ENCODE assay signal across 9 cellular contexts in the genomic region with DNA sequence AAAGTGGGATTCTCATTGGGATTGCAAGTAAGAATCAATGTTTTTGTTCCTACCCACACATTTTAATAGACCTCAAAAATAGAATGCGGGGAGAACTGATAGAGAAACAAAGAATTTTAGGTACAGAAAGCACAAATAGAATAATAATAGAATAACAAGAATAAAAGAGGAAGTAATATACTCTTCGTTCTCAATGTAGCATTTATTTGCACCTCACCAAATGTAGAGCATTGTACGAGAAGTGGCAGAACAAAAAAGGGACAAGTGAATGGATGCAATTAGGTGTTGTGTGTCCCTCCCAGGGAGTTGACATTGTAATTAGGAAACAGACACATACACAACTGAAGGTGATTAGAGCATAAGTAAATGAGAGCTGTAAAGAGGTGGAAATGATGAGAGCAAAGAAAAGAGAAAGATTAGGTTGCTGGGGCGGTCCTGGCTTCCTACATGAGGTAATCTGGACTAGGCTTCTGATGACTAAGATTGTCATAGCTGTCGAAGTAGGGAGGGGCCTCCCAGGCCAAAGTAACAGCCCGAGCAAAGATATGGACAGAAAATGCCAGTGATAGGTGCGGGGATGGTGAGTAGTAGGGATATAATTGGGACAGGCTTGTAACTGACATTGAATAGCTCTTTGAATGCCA. TPM values are rescaled to one million over a fixed set of nuclear protein-coding genes. Genes with fewer than 3 reads are reported as not detected.
DNase-seq lines count a peak whose midpoint lies in the region; ATAC-seq, FAIRE-seq and TF ChIP-seq lines count a peak whose summit lies in the region.
"Had no signal": no experiment of that assay in that cellular context is flagged by ENCODE, and none has a peak within 500 bp of the region (broad histone marks: within the 10 kb centered on the region; RNA-seq: fewer than 3 reads in every experiment).

No MANE protein-coding gene starts in this region.

- peak overlapping the region; percentile 59 for H3K27ac Mint-ChIP-seq in activated naive CD4-positive, alpha-beta T cell treated with anti-CD3 and anti-CD28 coated beads for 36 hours
- H3K27ac Mint-ChIP-seq in activated naive CD4-positive, alpha-beta T cell treated with anti-CD3 and anti-CD28 coated beads, Interleukin-2, amount 10 ng/mL, durations not matched to agents 7 days and 5 days = no peak overlapping the region
- no peak overlapping the region for H3K27ac Mint-ChIP-seq in stimulated activated effector memory CD8-positive, alpha-beta T cell treated with anti-CD3 and anti-CD28 coated beads, Interleukin-12 subunit alpha, Interleukin-12 subunit beta, amount 100 ng/mL, for 72 hours
- H3K27ac Mint-ChIP-seq: activated T-helper 2 cell treated with anti-CD3 and anti-CD28 coated beads, Interferon-gamma antibody, Interleukin-2, Interleukin-4, amounts not matched to agents 10 μg/mL and 5 μg/mL and 100 μg/mL, durations not matched to agents 14 hours and 24 hours and 36 hours had no signal

- ATAC-seq in HG03066 (IDR thresholded peaks at IDR 0.05; ENCODE audit: low read depth, unreplicated experiment) = peak; percentile 54
- peak; percentile 88 for ATAC-seq in stimulated activated effector memory CD8-positive, alpha-beta T cell treated with anti-CD3 and anti-CD28 coated beads, Interleukin-12 subunit alpha, Interleukin-12 subunit beta, amount 100 ng/mL, for 72 hours

- TF ChIP-seq CTCF in bronchial epithelial cell (IDR thresholded peaks at IDR 0.05; ENCODE audit: insufficient read depth, low read length, severe bottlenecking) = no peak

- intact Hi-C loops in activated naive CD4-positive, alpha-beta T cell treated with anti-CD3 and anti-CD28 coated beads for 36 hours (cut with micrococcal nuclease) = no loop called here

- no peaks in the 10 kb centered on the region for H3K27me3 ChIP-seq in bronchial epithelial cell (ENCODE audit: control insufficient read depth, insufficient read depth, low read length)

- FAIRE-seq in bronchial epithelial cell (lab: Jason Lieb, UNC) = no peak

- no peaks in the 10 kb centered on the region for H3K9me3 Mint-ChIP-seq in activated naive CD4-positive, alpha-beta T cell treated with anti-CD3 and anti-CD28 coated beads for 36 hours
- H3K9me3 Mint-ChIP-seq in activated naive CD4-positive, alpha-beta T cell treated with anti-CD3 and anti-CD28 coated beads, Interleukin-2, amount 10 ng/mL, durations not matched to agents 7 days and 5 days = no peaks in the 10 kb centered on the region
- no peaks in the 10 kb centered on the region for H3K9me3 Mint-ChIP-seq in stimulated activated effector memory CD8-positive, alpha-beta T cell treated with anti-CD3 and anti-CD28 coated beads, Interleukin-12 subunit alpha, Interleukin-12 subunit beta, amount 100 ng/mL, for 72 hours
- H3K9me3 Mint-ChIP-seq: activated T-helper 2 cell treated with anti-CD3 and anti-CD28 coated beads, Interferon-gamma antibody, Interleukin-2, Interleukin-4, amounts not matched to agents 10 μg/mL and 5 μg/mL and 100 μg/mL, durations not matched to agents 14 hours and 24 hours and 36 hours had no signal

- H3K4me3 ChIP-seq in bronchial epithelial cell (ENCODE audit: low read depth, low read length) = no peak overlapping the region

- CTCF ChIA-PET in activated naive CD4-positive, alpha-beta T cell treated with anti-CD3 and anti-CD28 coated beads for 36 hours (lab: Charles Lee) = interaction anchor here (0.6 kb wide), 1 partner anchor 12 kb away, joined by 4 read pairs; no protein-coding TSS in a partner anchor
- CTCF ChIA-PET in activated naive CD4-positive, alpha-beta T cell treated with anti-CD3 and anti-CD28 coated beads, Interleukin-2, amount 10 ng/mL, durations not matched to agents 7 days and 5 days (lab: Charles Lee) = no interaction called here

- H3K27me3 Mint-ChIP-seq in activated naive CD4-positive, alpha-beta T cell treated with anti-CD3 and anti-CD28 coated beads for 36 hours (ENCODE audit: low read depth) = no peaks in the 10 kb centered on the region
- H3K27me3 Mint-ChIP-seq in activated naive CD4-positive, alpha-beta T cell treated with anti-CD3 and anti-CD28 coated beads, Interleukin-2, amount 10 ng/mL, durations not matched to agents 7 days and 5 days = no peaks in the 10 kb centered on the region

- H3K4me3 Mint-ChIP-seq in activated naive CD4-positive, alpha-beta T cell treated with anti-CD3 and anti-CD28 coated beads for 36 hours = no peak overlapping the region
- H3K4me3 Mint-ChIP-seq in activated naive CD4-positive, alpha-beta T cell treated with anti-CD3 and anti-CD28 coated beads, Interleukin-2, amount 10 ng/mL, durations not matched to agents 7 days and 5 days = no peak overlapping the region
- no peak overlapping the region for H3K4me3 Mint-ChIP-seq in stimulated activated effector memory CD8-positive, alpha-beta T cell treated with anti-CD3 and anti-CD28 coated beads, Interleukin-12 subunit alpha, Interleukin-12 subunit beta, amount 100 ng/mL, for 72 hours

- H3K36me3 ChIP-seq in bronchial epithelial cell (ENCODE audit: control insufficient read depth, insufficient read depth, low read length) = no peaks in the 10 kb centered on the region

- no peak for DNase-seq in activated naive CD4-positive, alpha-beta T cell treated with anti-CD3 and anti-CD28 coated beads for 36 hours
- DNase-seq in activated naive CD4-positive, alpha-beta T cell treated with anti-CD3 and anti-CD28 coated beads, Interleukin-2, amount 10 ng/mL, durations not matched to agents 7 days and 5 days = no peak
- peak; percentile 47 for DNase-seq in bronchial epithelial cell (ENCODE audit: low read depth)
- no peak for DNase-seq in stimulated activated effector memory CD8-positive, alpha-beta T cell treated with anti-CD3 and anti-CD28 coated beads, Interleukin-12 subunit alpha, Interleukin-12 subunit beta, amount 100 ng/mL, for 72 hours (ENCODE audit: low spot score in 2 of 2)
- no peak for DNase-seq in NCI-H526 treated with DMSO at 0.1 percent for 48 hours (lab: John Stamatoyannopoulos, UW)
- DNase-seq in activated effector memory CD4-positive, alpha-beta T cell treated with Interleukin-2 at 50 U/mL for 16 hours = no peak
- DNase-seq in NCI-H526 (lab: John Stamatoyannopoulos, UW) = no peak

- peaks cover 13% of the 10 kb centered on the region for H3K36me3 Mint-ChIP-seq in activated naive CD4-positive, alpha-beta T cell treated with anti-CD3 and anti-CD28 coated beads for 36 hours (ENCODE audit: low read depth)
- H3K36me3 Mint-ChIP-seq in activated naive CD4-positive, alpha-beta T cell treated with anti-CD3 and anti-CD28 coated beads, Interleukin-2, amount 10 ng/mL, durations not matched to agents 7 days and 5 days = peaks cover 9% of the 10 kb centered on the region
- H3K36me3 Mint-ChIP-seq in stimulated activated effector memory CD8-positive, alpha-beta T cell treated with anti-CD3 and anti-CD28 coated beads, Interleukin-12 subunit alpha, Interleukin-12 subunit beta, amount 100 ng/mL, for 72 hours = peaks cover 32% of the 10 kb centered on the region

- H3K4me1 Mint-ChIP-seq in activated naive CD4-positive, alpha-beta T cell treated with anti-CD3 and anti-CD28 coated beads for 36 hours (ENCODE audit: low read depth) = peaks cover 78% of the 10 kb centered on the region
- peaks cover 20% of the 10 kb centered on the region for H3K4me1 Mint-ChIP-seq in activated naive CD4-positive, alpha-beta T cell treated with anti-CD3 and anti-CD28 coated beads, Interleukin-2, amount 10 ng/mL, durations not matched to agents 7 days and 5 days
- peaks cover 70% of the 10 kb centered on the region for H3K4me1 Mint-ChIP-seq in stimulated activated effector memory CD8-positive, alpha-beta T cell treated with anti-CD3 and anti-CD28 coated beads, Interleukin-12 subunit alpha, Interleukin-12 subunit beta, amount 100 ng/mL, for 72 hours

RNA-seq across cellular contexts. Expression of a gene that starts 10.4 kb away (rescaled TPM):
- 10 to 100 TPM; 22.8 to 23.3 TPM for total RNA-seq in activated naive CD4-positive, alpha-beta T cell treated with anti-CD3 and anti-CD28 coated beads for 36 hours
- 43.4 and 57.6 TPM in 2 replicates for total RNA-seq in bronchial epithelial cell

RNA-seq across cellular contexts. Expression of a gene that starts 35.1 kb away (rescaled TPM):
- 10 to 100 TPM in 1 of 2 experiments, 1 to 10 TPM in 1; 9.6 to 10.7 TPM for total RNA-seq in activated naive CD4-positive, alpha-beta T cell treated with anti-CD3 and anti-CD28 coated beads for 36 hours
- 14.1 and 17.9 TPM in 2 replicates for total RNA-seq in bronchial epithelial cell

RNA-seq across cellular contexts. Expression of a gene that starts 35.2 kb away (rescaled TPM):
- total RNA-seq in activated naive CD4-positive, alpha-beta T cell treated with anti-CD3 and anti-CD28 coated beads for 36 hours = 10 to 100 TPM; 25.3 to 26.2 TPM
- total RNA-seq in bronchial epithelial cell = 13.4 and 26.0 TPM in 2 replicates

RNA-seq across cellular contexts. Expression of a gene that starts 46.4 kb away (rescaled TPM):
- 1 to 10 TPM; 2.5 to 2.7 TPM for total RNA-seq in activated naive CD4-positive, alpha-beta T cell treated with anti-CD3 and anti-CD28 coated beads for 36 hours
- 2.0 and 2.1 TPM in 2 replicates for total RNA-seq in bronchial epithelial cell
